ENCODE assay signal across 16 cellular contexts in genomic region chr2:174984561-174984960, GRCh38.
"Had no signal": no experiment of that assay in that cellular context is flagged by ENCODE, and none has a peak within 500 bp of the region (broad histone marks: within the 10 kb centered on the region; RNA-seq: fewer than 3 reads in every experiment).

No MANE protein-coding gene starts in this region.

- H3K4me3 ChIP-seq: heart left ventricle, lower lobe of right lung, transverse colon, vagina had no signal

- H3K4me3 Mint-ChIP-seq: dendritic cell treated with granulocyte-macrophage colony-stimulating factor and Interleukin-4, amounts not matched to agents 40 ng/mL and 50 ng/mL, for 4 days; effector memory CD8-positive, alpha-beta T cell; T-helper 2 cell treated with Interferon-gamma antibody and Interleukin-4, amounts not matched to agents 5 μg/mL and 100 μg/mL, for 36 hours had no signal

- H3K27ac Mint-ChIP-seq: dendritic cell treated with granulocyte-macrophage colony-stimulating factor and Interleukin-4, amounts not matched to agents 40 ng/mL and 50 ng/mL, for 4 days; effector memory CD8-positive, alpha-beta T cell; T-helper 2 cell treated with Interferon-gamma antibody and Interleukin-4, amounts not matched to agents 5 μg/mL and 100 μg/mL, for 36 hours had no signal

- H3K36me3 ChIP-seq: heart left ventricle, lower lobe of right lung, transverse colon, vagina had no signal

- H3K27ac ChIP-seq: epithelial cell of prostate, heart left ventricle, lower lobe of right lung, transverse colon, vagina had no signal

- H3K27me3 ChIP-seq: heart left ventricle, transverse colon, vagina had no signal

- H3K4me1 ChIP-seq: lower lobe of right lung, transverse colon, vagina had no signal

- H3K9me3 Mint-ChIP-seq: dendritic cell treated with granulocyte-macrophage colony-stimulating factor and Interleukin-4, amounts not matched to agents 40 ng/mL and 50 ng/mL, for 4 days; effector memory CD8-positive, alpha-beta T cell; T-helper 2 cell treated with Interferon-gamma antibody and Interleukin-4, amounts not matched to agents 5 μg/mL and 100 μg/mL, for 36 hours had no signal

- ATAC-seq: activated CD4-positive, CD25-positive, alpha-beta regulatory T cell treated with anti-CD3 and anti-CD28 coated beads, Interleukin-2, amount 50 U/mL, for 24 hours; effector memory CD8-positive, alpha-beta T cell; heart left ventricle; left cardiac atrium; lower lobe of right lung had no signal

- DNase-seq: activated naive CD4-positive, alpha-beta T cell; anterior cingulate cortex; cerebellar nuclear complex; effector memory CD8-positive, alpha-beta T cell; heart left ventricle; left cardiac atrium; lower lobe of right lung; stimulated activated CD4-positive, alpha-beta T cell treated with anti-CD3 and anti-CD28 coated beads, Interleukin-15, amount 100 ng/mL, for 24 hours; stimulated activated CD4-positive, alpha-beta T cell treated with anti-CD3 and anti-CD28 coated beads, Interleukin-4, amount 100 ng/mL, for 24 hours; stimulated activated naive CD4-positive, alpha-beta T cell treated with Interleukin-2 at 50 U/mL for 16 hours; transverse colon had no signal

- H3K9me3 ChIP-seq: heart left ventricle, lower lobe of right lung, transverse colon, vagina had no signal
